Comparison of ENCODE assay signal across 24 cellular contexts in the genomic region with DNA sequence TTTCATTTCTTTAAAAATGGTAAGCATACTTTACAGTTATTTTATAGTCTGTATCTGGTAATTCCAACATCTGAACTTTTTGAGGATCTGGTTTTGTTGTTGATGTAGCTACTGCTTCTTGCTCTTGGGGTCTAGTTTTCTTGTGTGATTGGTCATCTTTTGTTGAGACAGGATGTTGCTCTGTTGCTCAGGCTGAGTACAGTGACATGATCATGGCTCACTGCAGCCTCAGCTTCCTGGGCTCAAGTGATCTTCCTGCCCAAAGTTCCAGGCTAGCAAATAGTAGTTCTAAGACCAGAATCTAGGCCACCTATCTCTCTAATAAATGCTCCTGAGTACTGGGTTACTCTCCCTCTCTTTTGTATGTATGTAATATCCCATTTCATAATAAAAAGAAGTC.
A peak's percentile ranks its signal among the peaks of the same experiment; 100 is the strongest.
DNase-seq lines count a peak whose midpoint lies in the region; ATAC-seq, FAIRE-seq and TF ChIP-seq lines count a peak whose summit lies in the region.
"Had no signal": no experiment of that assay in that cellular context is flagged by ENCODE, and none has a peak within 500 bp of the region (broad histone marks: within the 10 kb centered on the region; RNA-seq: fewer than 3 reads in every experiment).

No MANE protein-coding gene starts in this region.

- H3K27me3 Mint-ChIP-seq in activated naive CD8-positive, alpha-beta T cell treated with anti-CD3 and anti-CD28 coated beads, Interleukin-2, amount 10 ng/mL, durations not matched to agents 7 days and 5 days: no peaks in the 10 kb centered on the region
- no peaks in the 10 kb centered on the region for H3K27me3 Mint-ChIP-seq in activated naive CD8-positive, alpha-beta T cell treated with anti-CD3 and anti-CD28 coated beads for 36 hours
- no peaks in the 10 kb centered on the region for H3K27me3 Mint-ChIP-seq in progenitor cell of endocrine pancreas
- H3K27me3 Mint-ChIP-seq: IgD-negative memory B cell had no signal

- H3K9me3 Mint-ChIP-seq in activated naive CD8-positive, alpha-beta T cell treated with anti-CD3 and anti-CD28 coated beads, Interleukin-2, amount 10 ng/mL, durations not matched to agents 7 days and 5 days: no peaks in the 10 kb centered on the region
- no peaks in the 10 kb centered on the region for H3K9me3 Mint-ChIP-seq in activated naive CD8-positive, alpha-beta T cell treated with anti-CD3 and anti-CD28 coated beads for 36 hours
- no peaks in the 10 kb centered on the region for H3K9me3 Mint-ChIP-seq in progenitor cell of endocrine pancreas (ENCODE audit: low read depth)
- H3K9me3 Mint-ChIP-seq: IgD-negative memory B cell had no signal

- H3K9me1 ChIP-seq in endothelial cell of umbilical vein (replicated peaks; ENCODE audit: control insufficient read depth, extremely low read depth, insufficient read depth, low read length): no peaks in the 10 kb centered on the region

- no peak for ATAC-seq in activated naive CD8-positive, alpha-beta T cell treated with anti-CD3 and anti-CD28 coated beads, Interleukin-2, amount 10 ng/mL, durations not matched to agents 7 days and 5 days (ENCODE audit: low read depth)
- ATAC-seq: GM12878, HCT116 had no signal

- H3K27ac ChIP-seq in endothelial cell of umbilical vein (ENCODE audit: insufficient read depth, low read depth, low read length): peak overlapping the region; percentile 21
- H3K27ac ChIP-seq: KMS-11, RWPE1 had no signal

- H3K4me1 ChIP-seq in endothelial cell of umbilical vein (ENCODE audit: control insufficient read depth, extremely low read depth, insufficient read depth, low read length): peaks cover 11% of the 10 kb centered on the region

- H3K36me3 ChIP-seq in endothelial cell of umbilical vein (ENCODE audit: control insufficient read depth in 2 of 2, extremely low read depth in 1 of 2, insufficient read depth in 2 of 2, low read length in 2 of 2): peaks cover 0 to 2% of the 10 kb centered on the region in 2 experiments

- dilution Hi-C loops in endothelial cell of umbilical vein (cut with MboI; ENCODE audit: extremely low pct_ligation_motif_present, low sequenced_read_pairs): no loop called here

- no peak for FAIRE-seq in endothelial cell of umbilical vein (lab: Jason Lieb, UNC)
- FAIRE-seq: G401.6, GM12878, H1 had no signal

- no peak for DNase-seq in activated naive CD8-positive, alpha-beta T cell treated with anti-CD3 and anti-CD28 coated beads, Interleukin-2, amount 10 ng/mL, durations not matched to agents 7 days and 5 days
- DNase-seq in activated naive CD8-positive, alpha-beta T cell treated with anti-CD3 and anti-CD28 coated beads for 36 hours: no peak
- peak; percentile 28 for DNase-seq in NCI-H69 (lab: John Stamatoyannopoulos, UW)
- DNase-seq in endothelial cell of umbilical vein (ENCODE audit: low read depth, low spot score): peak; percentile 31
- no peak for DNase-seq in progenitor cell of endocrine pancreas (ENCODE audit: low spot score, unreplicated experiment)
- DNase-seq in GM20000 (ENCODE audit: low spot score): no peak
- no peak for DNase-seq in middle frontal gyrus (ENCODE audit: extremely low spot score, low spot score)
- no peak for DNase-seq in T1000 (lab: John Stamatoyannopoulos, UW)
- DNase-seq: 8988T, Calu3, NCI-H1092, NCI-H1417 treated with DMSO at 0.1 percent for 48 hours, NCI-H1694 treated with DMSO at 0.1 percent for 48 hours, NCI-H2081, NCI-H2227 treated with DMSO at 0.1 percent for 48 hours, NCI-H526 treated with DMSO at 0.1 percent for 48 hours, SHP77 treated with DMSO at 0.1 percent for 48 hours had no signal

- CTCF ChIA-PET in endothelial cell of umbilical vein (lab: Charles Lee): interaction anchor here (0.8 to 2.1 kb wide), 4 partner anchors 9 to 117 kb away, joined by 3 to 6 read pairs (median 4); no protein-coding TSS in a partner anchor

- H3K4me3 Mint-ChIP-seq in activated naive CD8-positive, alpha-beta T cell treated with anti-CD3 and anti-CD28 coated beads, Interleukin-2, amount 10 ng/mL, durations not matched to agents 7 days and 5 days: no peak overlapping the region
- no peak overlapping the region for H3K4me3 Mint-ChIP-seq in activated naive CD8-positive, alpha-beta T cell treated with anti-CD3 and anti-CD28 coated beads for 36 hours
- no peak overlapping the region for H3K4me3 Mint-ChIP-seq in progenitor cell of endocrine pancreas (ENCODE audit: low read depth)
- H3K4me3 Mint-ChIP-seq: IgD-negative memory B cell had no signal

- POLR2A ChIA-PET in activated naive CD8-positive, alpha-beta T cell treated with anti-CD3 and anti-CD28 coated beads, Interleukin-2, amount 10 ng/mL, durations not matched to agents 7 days and 5 days (lab: Charles Lee): no interaction called here
- POLR2A ChIA-PET in endothelial cell of umbilical vein (lab: Charles Lee): no interaction called here

- H3K4me2 ChIP-seq in endothelial cell of umbilical vein (ENCODE audit: insufficient read depth, low read length): peak overlapping the region; percentile 1
- H3K4me2 ChIP-seq: KMS-11 had no signal

- H3K4me3 ChIP-seq in endothelial cell of umbilical vein (replicated peaks in 1 of 3; ENCODE audit: insufficient read depth in 1 of 3, low read depth in 1 of 3, low read length in 3 of 3): no peak overlapping the region
- H3K4me3 ChIP-seq: GM12878 had no signal

- H4K20me1 ChIP-seq in endothelial cell of umbilical vein (replicated peaks; ENCODE audit: control insufficient read depth, extremely low read depth, insufficient read depth, low read length): no peaks in the 10 kb centered on the region

- H3K27me3 ChIP-seq in endothelial cell of umbilical vein (ENCODE audit: control insufficient read depth in 2 of 2, insufficient read depth in 2 of 2, low read length in 2 of 2): no peaks in the 10 kb centered on the region

- H3K9me3 ChIP-seq in endothelial cell of umbilical vein (replicated peaks; ENCODE audit: control insufficient read depth, insufficient read depth, low read length): no peaks in the 10 kb centered on the region

- no peaks in the 10 kb centered on the region for H3K36me3 Mint-ChIP-seq in activated naive CD8-positive, alpha-beta T cell treated with anti-CD3 and anti-CD28 coated beads, Interleukin-2, amount 10 ng/mL, durations not matched to agents 7 days and 5 days
- H3K36me3 Mint-ChIP-seq in activated naive CD8-positive, alpha-beta T cell treated with anti-CD3 and anti-CD28 coated beads for 36 hours: peaks cover 1% of the 10 kb centered on the region
- no peaks in the 10 kb centered on the region for H3K36me3 Mint-ChIP-seq in progenitor cell of endocrine pancreas (ENCODE audit: insufficient read depth)

- H3K9ac ChIP-seq in endothelial cell of umbilical vein (replicated peaks; ENCODE audit: extremely low read depth, insufficient read depth, low read length): no peak overlapping the region
- H3K9ac ChIP-seq: KMS-11 had no signal

- intact Hi-C loops in endothelial cell of umbilical vein (cut with micrococcal nuclease): no loop called here

- no TSS peak for BruUV-seq in endothelial cell of umbilical vein (replicated peaks; lab: Mats Ljungman, UMichigan)

- no peak for TF ChIP-seq POLR2A in endothelial cell of umbilical vein (IDR thresholded peaks at IDR 0.05; ENCODE audit: low read depth, low read length)

- peaks cover 51% of the 10 kb centered on the region for H3K79me2 ChIP-seq in endothelial cell of umbilical vein (ENCODE audit: control insufficient read depth, insufficient read depth, low read length)

- no peak for TF ChIP-seq CTCF in endothelial cell of umbilical vein (IDR thresholded peaks at IDR 0.05; ENCODE audit: extremely low read depth in 1 of 2, insufficient read depth in 1 of 2, low read depth in 1 of 2, low read length in 2 of 2)
- no peak for TF ChIP-seq CTCF in progenitor cell of endocrine pancreas (IDR thresholded peaks at IDR 0.05; ENCODE audit: unreplicated experiment)
- no peak for TF ChIP-seq CTCF in GM20000 (IDR thresholded peaks at IDR 0.05; ENCODE audit: extremely low read depth, missing control alignments)

- peaks cover 4% of the 10 kb centered on the region for H3K4me1 Mint-ChIP-seq in activated naive CD8-positive, alpha-beta T cell treated with anti-CD3 and anti-CD28 coated beads, Interleukin-2, amount 10 ng/mL, durations not matched to agents 7 days and 5 days
- H3K4me1 Mint-ChIP-seq in activated naive CD8-positive, alpha-beta T cell treated with anti-CD3 and anti-CD28 coated beads for 36 hours: peaks cover 29% of the 10 kb centered on the region
- peaks cover 8% of the 10 kb centered on the region for H3K4me1 Mint-ChIP-seq in progenitor cell of endocrine pancreas (ENCODE audit: low read depth)

- no peak overlapping the region for H2AFZ ChIP-seq in endothelial cell of umbilical vein (ENCODE audit: low read depth, low read length)

- peak overlapping the region; percentile 1 for H3K27ac Mint-ChIP-seq in activated naive CD8-positive, alpha-beta T cell treated with anti-CD3 and anti-CD28 coated beads, Interleukin-2, amount 10 ng/mL, durations not matched to agents 7 days and 5 days
- H3K27ac Mint-ChIP-seq in activated naive CD8-positive, alpha-beta T cell treated with anti-CD3 and anti-CD28 coated beads for 36 hours: no peak overlapping the region
- peak overlapping the region; percentile 5 for H3K27ac Mint-ChIP-seq in progenitor cell of endocrine pancreas
- H3K27ac Mint-ChIP-seq: IgD-negative memory B cell had no signal

TF ChIP-seq in endothelial cell of umbilical vein, 7 proteins besides CTCF, POLR2A, EP300 and RAD21:
- TF ChIP-seq POLR2AphosphoS5 (IDR thresholded peaks at IDR 0.05; ENCODE audit: insufficient read depth, low read depth, low read length): no peak
- TF ChIP-seq MYC (IDR thresholded peaks at IDR 0.05; ENCODE audit: low read depth, low read length): no peak
- TF ChIP-seq FOS (IDR thresholded peaks at IDR 0.05; ENCODE audit: borderline replicate concordance, insufficient read depth, low read length): peak; percentile 57
- TF ChIP-seq, protein P1, sequence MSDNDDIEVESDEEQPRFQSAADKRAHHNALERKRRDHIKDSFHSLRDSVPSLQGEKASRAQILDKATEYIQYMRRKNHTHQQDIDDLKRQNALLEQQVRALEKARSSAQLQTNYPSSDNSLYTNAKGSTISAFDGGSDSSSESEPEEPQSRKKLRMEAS (IDR thresholded peaks at IDR 0.05; ENCODE audit: insufficient read depth, insufficient read length): no peak
- no peak for TF ChIP-seq GATA2 (IDR thresholded peaks at IDR 0.05; ENCODE audit: insufficient read depth, insufficient read length, low read depth, low read length)
- TF ChIP-seq JUN (IDR thresholded peaks at IDR 0.05; ENCODE audit: borderline replicate concordance, insufficient read depth, insufficient read length, low read depth): no peak
- no peak for TF ChIP-seq EZH2 (IDR thresholded peaks at IDR 0.05; ENCODE audit: borderline replicate concordance, low read depth, low read length, severe bottlenecking)

Comparison
In these comparisons a context has a peak if more than half of its experiments do, and no peak if none do; other contexts are left out.
1. DNase-seq: peak in NCI-H69 (single experiment) and endothelial cell of umbilical vein (single experiment); none in activated naive CD8-positive, alpha-beta T cell treated with anti-CD3 and anti-CD28 coated beads, Interleukin-2, amount 10 ng/mL, durations not matched to agents 7 days and 5 days (single experiment), activated naive CD8-positive, alpha-beta T cell treated with anti-CD3 and anti-CD28 coated beads for 36 hours (single experiment), progenitor cell of endocrine pancreas (single experiment), GM20000 (single experiment), middle frontal gyrus (single experiment) and T1000 (single experiment).